1 cellular context compared by ENCODE assay signal in genomic region chr2:8574196-8575010, GRCh38.
TF ChIP-seq lines count a peak whose summit lies in the region.

No MANE protein-coding gene starts in this region.

TF ChIP-seq in HepG2, 621 proteins besides CTCF, POLR2A, EP300 and RAD21 (continued from another document and continues in another):
- peak; percentile 68; the same call in 1 of the 2 replicates for TF ChIP-seq ZNF788 (CRISPR knock-in tag; IDR thresholded peaks at IDR 0.05; ENCODE audit: borderline replicate concordance)
- TF ChIP-seq CBX2 (IDR thresholded peaks at IDR 0.05; ENCODE audit: low read depth, low read length), result no peak
- no peak for TF ChIP-seq CBX2 (CRISPR knock-in tag; IDR thresholded peaks at IDR 0.05; ENCODE audit: low read depth)
- peak; percentile 93 for TF ChIP-seq ZNF512B (CRISPR knock-in tag; IDR thresholded peaks at IDR 0.05; ENCODE audit: borderline replicate concordance)
- TF ChIP-seq ZBTB43 (CRISPR knock-in tag; conservative IDR thresholded peaks at IDR 0.05), result no peak
- no peak for TF ChIP-seq ZNF597 (CRISPR knock-in tag; IDR thresholded peaks at IDR 0.05)
- no peak for TF ChIP-seq ZNF749 (CRISPR knock-in tag; IDR thresholded peaks at IDR 0.05; ENCODE audit: borderline replicate concordance)
- TF ChIP-seq JUND (CRISPR knock-in tag; IDR thresholded peaks at IDR 0.05), result peak; percentile 84
- TF ChIP-seq ZNF24 (IDR thresholded peaks at IDR 0.05), result 0 out of 2 replicates have a peak, but pooled peaks have one; percentile 5
- TF ChIP-seq GLMP (CRISPR knock-in tag; IDR thresholded peaks at IDR 0.05; ENCODE audit: borderline replicate concordance), result no peak
- no peak; the same call in 1 of the 2 replicates for TF ChIP-seq NR0B2 (CRISPR knock-in tag; IDR thresholded peaks at IDR 0.05)
- TF ChIP-seq MED1 (CRISPR knock-in tag; IDR thresholded peaks at IDR 0.05), result peak; percentile 97; the same call in 1 of the 2 replicates
- TF ChIP-seq ZNF746 (CRISPR knock-in tag; IDR thresholded peaks at IDR 0.05), result peak; percentile 76; the same call in 1 of the 2 replicates
- peak in 1 of 2 experiments; percentile 38; a peak in 2 of 4 replicates for TF ChIP-seq REST (IDR thresholded peaks at IDR 0.05; ENCODE audit: borderline replicate concordance in 1 of 2, low read depth in 1 of 2, low read length in 2 of 2)
- peak; percentile 91 for TF ChIP-seq ZNF33B (CRISPR knock-in tag; IDR thresholded peaks at IDR 0.05)
- TF ChIP-seq ELF4 (CRISPR knock-in tag; IDR thresholded peaks at IDR 0.05; ENCODE audit: borderline replicate concordance), result no peak; the same call in 1 of the 2 replicates
- TF ChIP-seq ZNF354B (CRISPR knock-in tag; IDR thresholded peaks at IDR 0.05), result no peak
- TF ChIP-seq NFRKB (IDR thresholded peaks at IDR 0.05), result no peak
- TF ChIP-seq ETV6 (CRISPR knock-in tag; conservative IDR thresholded peaks at IDR 0.05), result no peak
- peak; percentile 92 for TF ChIP-seq ZNF687 (CRISPR knock-in tag; IDR thresholded peaks at IDR 0.05)
- TF ChIP-seq ATF7 (IDR thresholded peaks at IDR 0.05), result no peak
- peak; percentile 91 for TF ChIP-seq ATF7 (CRISPR knock-in tag; IDR thresholded peaks at IDR 0.05)
- TF ChIP-seq RFX5 (IDR thresholded peaks at IDR 0.05; ENCODE audit: low read depth, low read length), result no peak
- peak; percentile 77 for TF ChIP-seq PITX1 (CRISPR knock-in tag; IDR thresholded peaks at IDR 0.05)
- TF ChIP-seq ZNF30 (CRISPR knock-in tag; IDR thresholded peaks at IDR 0.05), result 0 out of 2 replicates have a peak, but pooled peaks have one; percentile 10
- 0 out of 2 replicates have a peak, but pooled peaks have one; percentile 60 for TF ChIP-seq ZNF768 (CRISPR knock-in tag; IDR thresholded peaks at IDR 0.05)
- TF ChIP-seq ZKSCAN1 (IDR thresholded peaks at IDR 0.05; ENCODE audit: low read length), result peak; percentile 81
- peak; percentile 62; the same call in 1 of the 2 replicates for TF ChIP-seq ZSCAN9 (CRISPR knock-in tag; IDR thresholded peaks at IDR 0.05; ENCODE audit: borderline replicate concordance)
- no peak for TF ChIP-seq ARID3A (IDR thresholded peaks at IDR 0.05; ENCODE audit: low read depth, low read length)
- no peak for TF ChIP-seq FOXA1 (IDR thresholded peaks at IDR 0.05)
- no peak for TF ChIP-seq FOXA1 (CRISPR knock-in tag; IDR thresholded peaks at IDR 0.05)
- peak; percentile 15; the same call in 1 of the 2 replicates for TF ChIP-seq FOXK2 (IDR thresholded peaks at IDR 0.05)
- TF ChIP-seq GPN1 (CRISPR knock-in tag; IDR thresholded peaks at IDR 0.05; ENCODE audit: borderline replicate concordance), result peak; percentile 79; the same call in 1 of the 2 replicates
- no peak for TF ChIP-seq ZNF232 (CRISPR knock-in tag; IDR thresholded peaks at IDR 0.05; ENCODE audit: borderline replicate concordance)
- TF ChIP-seq TRAFD1 (CRISPR knock-in tag; IDR thresholded peaks at IDR 0.05; ENCODE audit: borderline replicate concordance), result peak; percentile 87; the same call in 1 of the 2 replicates
- TF ChIP-seq MTERF4 (CRISPR knock-in tag; IDR thresholded peaks at IDR 0.05), result peak; percentile 93; the same call in 1 of the 2 replicates
- peak; percentile 40 for TF ChIP-seq TEAD3 (CRISPR knock-in tag; optimal IDR thresholded peaks at IDR 0.05; ENCODE audit: borderline replicate concordance)
- TF ChIP-seq PRMT3 (CRISPR knock-in tag; IDR thresholded peaks at IDR 0.05; ENCODE audit: borderline replicate concordance, low read depth), result no peak; the same call in 1 of the 2 replicates
- TF ChIP-seq MZF1 (CRISPR knock-in tag; IDR thresholded peaks at IDR 0.05; ENCODE audit: borderline replicate concordance), result no peak
- TF ChIP-seq PCBP1 (IDR thresholded peaks at IDR 0.05; ENCODE audit: borderline replicate concordance, low read depth, low read length), result 0 out of 2 replicates have a peak, but pooled peaks have one; percentile 83
